ENCODE assay signal across 9 cellular contexts in genomic region chr9:93131599-93132286, GRCh38. TPM values are rescaled to one million over a fixed set of nuclear protein-coding genes. Genes with fewer than 3 reads are reported as not detected.
DNase-seq lines count a peak whose midpoint lies in the region; ATAC-seq, FAIRE-seq and TF ChIP-seq lines count a peak whose summit lies in the region.
"Had no signal": no experiment of that assay in that cellular context is flagged by ENCODE, and none has a peak within 500 bp of the region (broad histone marks: within the 10 kb centered on the region; RNA-seq: fewer than 3 reads in every experiment).

No MANE protein-coding gene starts in this region.

- no peak overlapping the region for H3K23ac ChIP-seq in mesendoderm (ENCODE audit: low read length)

- no peak overlapping the region for H2BK5ac ChIP-seq in mesendoderm (ENCODE audit: low read length)

- H2AK5ac ChIP-seq in mesendoderm (ENCODE audit: low read length) = no peak overlapping the region

- H3K27me3 Mint-ChIP-seq in CD4-positive, alpha-beta T cell = no peaks in the 10 kb centered on the region

- H3K36me3 ChIP-seq in endothelial cell of umbilical vein (ENCODE audit: control insufficient read depth in 2 of 2, extremely low read depth in 1 of 2, insufficient read depth in 2 of 2, low read length in 2 of 2) = no peaks in the 10 kb centered on the region
- H3K36me3 ChIP-seq in psoas muscle (ENCODE audit: insufficient read depth in 1 of 2, low read depth in 1 of 2) = no peaks in the 10 kb centered on the region
- H3K36me3 ChIP-seq in mesendoderm (ENCODE audit: control insufficient read depth, insufficient read depth, low read length) = no peaks in the 10 kb centered on the region

- H3K27ac ChIP-seq in CD4-positive, alpha-beta T cell (ENCODE audit: low read depth, low read length) = peak overlapping the region; percentile 27
- H3K27ac ChIP-seq in endothelial cell of umbilical vein (ENCODE audit: insufficient read depth, low read depth, low read length) = peak overlapping the region; percentile 61
- H3K27ac ChIP-seq in psoas muscle = peak overlapping the region; percentile 53
- H3K27ac ChIP-seq in mesendoderm (ENCODE audit: low read depth, low read length) = no peak overlapping the region

- H4K8ac ChIP-seq in mesendoderm (ENCODE audit: low read depth, low read length) = no peak overlapping the region

- H3K4me2 ChIP-seq in endothelial cell of umbilical vein (ENCODE audit: insufficient read depth, low read length) (peak overlapping the region; percentile 13), mesendoderm (ENCODE audit: low read length) (no peak overlapping the region)

- peak overlapping the region; percentile 2 for H2AFZ ChIP-seq in endothelial cell of umbilical vein (ENCODE audit: low read depth, low read length)

- ATAC-seq in CD4-positive, alpha-beta T cell (ENCODE audit: poor library complexity) = no peak
- ATAC-seq in psoas muscle = no peak

- WGBS in psoas muscle, 3 donors = 85 to 93% (median 87%) methylated on average over 13 of the region's 13 CpGs
- no CpG with 5 or more reads among the region's 13 CpGs for WGBS in mesendoderm (ENCODE audit: extremely low coverage, insufficient coverage, low lambda C conversion rate)

- H4K5ac ChIP-seq in mesendoderm (ENCODE audit: low read length) = no peak overlapping the region

- no peaks in the 10 kb centered on the region for H3K9me3 ChIP-seq in CD4-positive, alpha-beta T cell (ENCODE audit: control insufficient read depth, low read length)
- H3K9me3 ChIP-seq in endothelial cell of umbilical vein (replicated peaks; ENCODE audit: control insufficient read depth, insufficient read depth, low read length) = no peaks in the 10 kb centered on the region
- H3K9me3 ChIP-seq in psoas muscle = no peaks in the 10 kb centered on the region

- peaks cover 13% of the 10 kb centered on the region for H3K79me2 ChIP-seq in endothelial cell of umbilical vein (ENCODE audit: control insufficient read depth, insufficient read depth, low read length)
- H3K79me2 ChIP-seq in mesendoderm (ENCODE audit: control insufficient read depth, insufficient read depth, low read length) = no peaks in the 10 kb centered on the region

- H3K18ac ChIP-seq in mesendoderm (ENCODE audit: low read length) = no peak overlapping the region

- no peak for DNase-seq in CD4-positive, alpha-beta T cell
- DNase-seq in endothelial cell of umbilical vein (ENCODE audit: low read depth, low spot score) (no peak), psoas muscle (no peak), NCI-H226 (no peak), HPDE6-E6E7 (ENCODE audit: extremely low spot score) (no peak), mesendoderm (no peak)
- no peak for DNase-seq in effector CD4-positive, alpha-beta T cell
- DNase-seq: NCI-H510A treated with DMSO at 0.1 percent for 48 hours had no signal

- no peaks in the 10 kb centered on the region for H4K20me1 ChIP-seq in endothelial cell of umbilical vein (replicated peaks; ENCODE audit: control insufficient read depth, extremely low read depth, insufficient read depth, low read length)

- peaks cover 78% of the 10 kb centered on the region for H3K4me1 Mint-ChIP-seq in CD4-positive, alpha-beta T cell (ENCODE audit: low read depth)

- TF ChIP-seq POLR2A in endothelial cell of umbilical vein (IDR thresholded peaks at IDR 0.05; ENCODE audit: low read depth, low read length) = no peak

- peaks cover 6% of the 10 kb centered on the region for H3K36me3 Mint-ChIP-seq in CD4-positive, alpha-beta T cell (ENCODE audit: low read depth)

- H3K4me1 ChIP-seq in endothelial cell of umbilical vein (ENCODE audit: control insufficient read depth, extremely low read depth, insufficient read depth, low read length) (peaks cover 70% of the 10 kb centered on the region), psoas muscle (peaks cover 66% of the 10 kb centered on the region), mesendoderm (ENCODE audit: control insufficient read depth, low read depth, low read length) (no peaks in the 10 kb centered on the region)

- no peak overlapping the region for H3K56ac ChIP-seq in mesendoderm (ENCODE audit: low read length)

- CTCF ChIA-PET in CD4-positive, alpha-beta T cell (lab: Charles Lee) = no interaction called here
- CTCF ChIA-PET in endothelial cell of umbilical vein (lab: Charles Lee) = interaction anchor here (1.1 to 5.7 kb wide), 5 partner anchors 12 to 128 kb away, joined by 3 to 52 read pairs (median 10); no protein-coding TSS in a partner anchor

- BruUV-seq in endothelial cell of umbilical vein (replicated peaks; lab: Mats Ljungman, UMichigan) = no TSS peak

- POLR2A ChIA-PET in CD4-positive, alpha-beta T cell (lab: Charles Lee) = interaction anchor here (2.0 kb wide), 1 partner anchor 36 kb away, joined by 5 read pairs; the partner anchor contains the start of gene CARD19
- POLR2A ChIA-PET in endothelial cell of umbilical vein (lab: Charles Lee) = interaction anchor here (1.2 kb wide), 1 partner anchor 36 kb away, joined by 7 read pairs; the partner anchor contains the start of gene CARD19

- H3K27me3 ChIP-seq in CD4-positive, alpha-beta T cell (ENCODE audit: control insufficient read depth, insufficient read depth, low read length) = no peaks in the 10 kb centered on the region
- no peaks in the 10 kb centered on the region for H3K27me3 ChIP-seq in endothelial cell of umbilical vein (ENCODE audit: control insufficient read depth in 2 of 2, insufficient read depth in 2 of 2, low read length in 2 of 2)
- H3K27me3 ChIP-seq in psoas muscle (ENCODE audit: insufficient read depth in 3 of 3, low read length in 2 of 3) = no peaks in the 10 kb centered on the region
- no peaks in the 10 kb centered on the region for H3K27me3 ChIP-seq in mesendoderm (ENCODE audit: insufficient read depth, low read length, poor library complexity)

- no peak for FAIRE-seq in endothelial cell of umbilical vein (lab: Jason Lieb, UNC)

- no peaks in the 10 kb centered on the region for H3K9me3 Mint-ChIP-seq in CD4-positive, alpha-beta T cell

- H3K27ac Mint-ChIP-seq in CD4-positive, alpha-beta T cell = peak overlapping the region; percentile 94

- H3K9me1 ChIP-seq in endothelial cell of umbilical vein (replicated peaks; ENCODE audit: control insufficient read depth, extremely low read depth, insufficient read depth, low read length) = no peaks in the 10 kb centered on the region

- no peak overlapping the region for H3K4ac ChIP-seq in mesendoderm (ENCODE audit: low read depth, low read length)

- no peak overlapping the region for H2BK120ac ChIP-seq in mesendoderm (ENCODE audit: low read depth, low read length)

- H3K9ac ChIP-seq in endothelial cell of umbilical vein (replicated peaks; ENCODE audit: extremely low read depth, insufficient read depth, low read length) = no peak overlapping the region
- no peak overlapping the region for H3K9ac ChIP-seq in mesendoderm (ENCODE audit: low read length)

- H3K4me3 Mint-ChIP-seq in CD4-positive, alpha-beta T cell = peak overlapping the region; percentile 94

- H3K79me1 ChIP-seq in mesendoderm (ENCODE audit: low read length) = no peaks in the 10 kb centered on the region

- H3K4me3 ChIP-seq in WI38 (ENCODE audit: low read depth, low read length) = peak overlapping the region; percentile 71; the same call in 1 of the 2 replicates
- H3K4me3 ChIP-seq in endothelial cell of umbilical vein (replicated peaks in 1 of 3; ENCODE audit: insufficient read depth in 1 of 3, low read depth in 1 of 3, low read length in 3 of 3) = no peak overlapping the region
- peak overlapping the region; percentile 97 for H3K4me3 ChIP-seq in psoas muscle
- H3K4me3 ChIP-seq in mesendoderm (ENCODE audit: low read length) = no peak overlapping the region

- H2BK15ac ChIP-seq in mesendoderm (replicated peaks; ENCODE audit: low read depth) = no peak overlapping the region

- no peak for TF ChIP-seq CTCF in CD4-positive, alpha-beta T cell (IDR thresholded peaks at IDR 0.05)
- TF ChIP-seq CTCF in WI38 (IDR thresholded peaks at IDR 0.05; ENCODE audit: low read depth, low read length) (no peak), endothelial cell of umbilical vein (IDR thresholded peaks at IDR 0.05; ENCODE audit: extremely low read depth in 1 of 2, insufficient read depth in 1 of 2, low read depth in 1 of 2, low read length in 2 of 2) (no peak), psoas muscle (IDR thresholded peaks at IDR 0.05) (no peak)

- intact Hi-C loops in CD4-positive, alpha-beta T cell (cut with DNase I, micrococcal nuclease) = loop anchor here (2.0 to 10.0 kb wide), 2 partner anchors 13 to 323 kb away; partner anchors contain the start of genes FAM120A (in 1 of the 2) and FAM120AOS (in 1 of the 2)
- intact Hi-C loops in endothelial cell of umbilical vein (cut with micrococcal nuclease) = no loop called here
- intact Hi-C loops in psoas muscle (cut with DNase I) = no loop called here

- dilution Hi-C loops in endothelial cell of umbilical vein (cut with MboI; ENCODE audit: extremely low pct_ligation_motif_present, low sequenced_read_pairs) = no loop called here

RNA-seq across cellular contexts. Expression of gene NINJ1, which starts 2.3 kb away (rescaled TPM):
- 10 to 100 TPM; 87.8 to 87.9 TPM for total RNA-seq in CD4-positive, alpha-beta T cell
- 31.5 and 42.2 TPM in 2 replicates for total RNA-seq in endothelial cell of umbilical vein
- 57.7 and 75.4 TPM in 2 replicates for polyA plus RNA-seq in endothelial cell of umbilical vein
- 41.6 and 45.2 TPM in 2 replicates for polyA plus RNA-seq in endothelial cell of umbilical vein (2011; cell fraction: cytosol; rRNA removed)
- polyA plus RNA-seq in endothelial cell of umbilical vein (2011; cell fraction: nucleus; rRNA removed) = 13.5 and 16.1 TPM in 2 replicates
- 47.0 and 62.3 TPM in 2 replicates for polyA plus RNA-seq in endothelial cell of umbilical vein (2012)
- 17.9 and 23.1 TPM in 2 replicates for polyA minus RNA-seq in endothelial cell of umbilical vein
- 9.3 TPM for polyA minus RNA-seq in endothelial cell of umbilical vein (2011; cell fraction: cytosol; rRNA and poly(A)+ RNA removed)
- polyA minus RNA-seq in endothelial cell of umbilical vein (2011; cell fraction: nucleus; rRNA and poly(A)+ RNA removed) = 6.6 and 11.2 TPM in 2 replicates
- 10 to 100 TPM; 17.8 to 24.8 (median 21.2) TPM for total RNA-seq in psoas muscle
- polyA plus RNA-seq in psoas muscle = 10 to 100 TPM; 19.2 to 40.1 (median 22.8) TPM
- 16.0 TPM for polyA plus RNA-seq in mesendoderm (2013, experiment 1 of 2)
- 17.4 TPM for polyA plus RNA-seq in mesendoderm (2013, experiment 2 of 2)

RNA-seq across cellular contexts. Expression of gene CARD19, which starts 35.7 kb away (rescaled TPM):
- 10 to 100 TPM; 38.8 to 39.2 TPM for total RNA-seq in CD4-positive, alpha-beta T cell
- 45.7 and 58.4 TPM in 2 replicates for total RNA-seq in endothelial cell of umbilical vein
- polyA plus RNA-seq in endothelial cell of umbilical vein = 148 and 238 TPM in 2 replicates
- polyA plus RNA-seq in endothelial cell of umbilical vein (2011; cell fraction: cytosol; rRNA removed) = 73.7 and 99.6 TPM in 2 replicates
- 77.8 and 80.0 TPM in 2 replicates for polyA plus RNA-seq in endothelial cell of umbilical vein (2011; cell fraction: nucleus; rRNA removed)
- 44.0 and 78.6 TPM in 2 replicates for polyA plus RNA-seq in endothelial cell of umbilical vein (2012)
- 25.4 and 36.1 TPM in 2 replicates for polyA minus RNA-seq in endothelial cell of umbilical vein
- 7.7 TPM for polyA minus RNA-seq in endothelial cell of umbilical vein (2011; cell fraction: cytosol; rRNA and poly(A)+ RNA removed)
- polyA minus RNA-seq in endothelial cell of umbilical vein (2011; cell fraction: nucleus; rRNA and poly(A)+ RNA removed) = 18.2 and 21.8 TPM in 2 replicates
- 10 to 100 TPM; 27.9 to 46.7 (median 38.2) TPM for total RNA-seq in psoas muscle
- polyA plus RNA-seq in psoas muscle = 10 to 100 TPM; 62.1 to 86.3 (median 66.1) TPM
- polyA plus RNA-seq in mesendoderm (2013, experiment 1 of 2) = 14.8 TPM
- polyA plus RNA-seq in mesendoderm (2013, experiment 2 of 2) = 15.9 TPM

RNA-seq across cellular contexts. Expression of gene WNK2, which starts 52.2 kb away (rescaled TPM):
- under 1 TPM; 0.19 to 0.22 TPM for total RNA-seq in CD4-positive, alpha-beta T cell
- total RNA-seq in endothelial cell of umbilical vein (not detected in 2 replicates), psoas muscle (10 to 100 TPM; 35.5 to 58.8 (median 43.0) TPM)
- polyA plus RNA-seq in endothelial cell of umbilical vein (not detected in 2 replicates), psoas muscle (10 to 100 TPM in 2 of 3 donors, 1 to 10 TPM in 1; 8.1 to 22.5 (median 11.9) TPM)
- polyA plus RNA-seq in endothelial cell of umbilical vein (2011; cell fraction: cytosol; rRNA removed) = not detected in 2 replicates
- polyA plus RNA-seq in endothelial cell of umbilical vein (2011; cell fraction: nucleus; rRNA removed) = not detected in 2 replicates
- 0.05 TPM in 1 of 2 replicates, not detected in the other for polyA plus RNA-seq in endothelial cell of umbilical vein (2012)
- polyA minus RNA-seq in endothelial cell of umbilical vein = not detected in 2 replicates
- polyA minus RNA-seq in endothelial cell of umbilical vein (2011; cell fraction: cytosol; rRNA and poly(A)+ RNA removed) = 5.7 TPM
- polyA minus RNA-seq in endothelial cell of umbilical vein (2011; cell fraction: nucleus; rRNA and poly(A)+ RNA removed) = not detected in 2 replicates
- polyA plus RNA-seq in mesendoderm (2013, experiment 1 of 2) = 21.9 TPM
- 21.3 TPM for polyA plus RNA-seq in mesendoderm (2013, experiment 2 of 2)

Comparison
In these comparisons a context has a peak if more than half of its experiments do, and no peak if none do; other contexts are left out.
1. H3K4me3 ChIP-seq: peak in WI38 (single experiment) and psoas muscle (single experiment); none in endothelial cell of umbilical vein (0 of 3) and mesendoderm (single experiment).
2. RNA of gene WNK2, which starts 52.2 kb away (total RNA-seq): 35.5 to 58.8 TPM in psoas muscle; 0.19 to 0.22 TPM in CD4-positive, alpha-beta T cell and not detected in endothelial cell of umbilical vein; every median in the first group is over 10 times any median in the second.
3. intact Hi-C loops: an anchor here in CD4-positive, alpha-beta T cell (2.0 to 10.0 kb wide); none called in endothelial cell of umbilical vein and psoas muscle.